9 cellular contexts compared by ENCODE assay signal in the genomic region with DNA sequence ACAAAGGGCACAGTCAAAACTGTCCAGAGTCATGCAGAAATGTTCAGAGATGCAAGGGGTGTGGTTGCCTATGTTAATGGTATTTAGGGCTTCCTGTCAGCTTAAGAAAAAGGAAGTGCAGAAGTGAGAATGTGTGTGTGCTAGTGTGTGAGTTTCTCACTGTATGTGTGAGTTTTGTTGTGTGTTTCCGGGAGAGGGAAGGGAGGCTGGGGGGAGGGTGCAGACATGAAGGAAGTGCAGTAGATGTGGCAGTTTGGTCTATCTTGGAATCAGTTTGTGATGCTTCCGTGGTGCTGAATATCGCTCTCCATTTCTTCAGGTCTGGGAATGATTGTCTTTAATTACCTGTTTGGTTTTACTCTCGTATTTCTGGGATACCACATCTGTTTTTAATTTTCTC. TPM values are rescaled to one million over a fixed set of nuclear protein-coding genes. Genes with fewer than 3 reads are reported as not detected.
DNase-seq lines count a peak whose midpoint lies in the region; ATAC-seq and TF ChIP-seq lines count a peak whose summit lies in the region.
"Had no signal": no experiment of that assay in that cellular context is flagged by ENCODE, and none has a peak within 500 bp of the region (broad histone marks: within the 10 kb centered on the region; RNA-seq: fewer than 3 reads in every experiment).

No MANE protein-coding gene starts in this region.

- no peaks in the 10 kb centered on the region for H3K36me3 Mint-ChIP-seq in CD8-positive, alpha-beta T cell

- WGBS in thymus: 39% methylated on average over 4 of the region's 4 CpGs

- H3K4me3 ChIP-seq in CD8-positive, alpha-beta T cell (ENCODE audit: low read depth, low read length): peak overlapping the region; percentile 3
- no peak overlapping the region for H3K4me3 ChIP-seq in Jurkat, Clone E6-1 (ENCODE audit: low read length)
- no peak overlapping the region for H3K4me3 ChIP-seq in thymus (ENCODE audit: low read length)

- intact Hi-C loops in CD8-positive, alpha-beta T cell (cut with DNase I, micrococcal nuclease): loop anchor here in 1 of 2 experiments (1.0 to 2.0 kb wide), 3 partner anchors 14 to 57 kb away; no protein-coding TSS in a partner anchor

- peaks cover 87% of the 10 kb centered on the region for H3K4me1 Mint-ChIP-seq in CD8-positive, alpha-beta T cell (ENCODE audit: low read depth)

- no peaks in the 10 kb centered on the region for H3K9me3 ChIP-seq in CD8-positive, alpha-beta T cell (ENCODE audit: low read length)
- H3K9me3 ChIP-seq in thymus (ENCODE audit: control insufficient read depth): no peaks in the 10 kb centered on the region

- H3K27ac Mint-ChIP-seq in CD8-positive, alpha-beta T cell: peak overlapping the region; percentile 64

- peak overlapping the region; percentile 8 for H3K27ac ChIP-seq in CD8-positive, alpha-beta T cell (ENCODE audit: low read depth, low read length)
- H3K27ac ChIP-seq in thymus (ENCODE audit: low read depth): peak overlapping the region; percentile 74

- no peaks in the 10 kb centered on the region for H3K9me3 Mint-ChIP-seq in CD8-positive, alpha-beta T cell

- TF ChIP-seq CTCF in CD8-positive, alpha-beta T cell (IDR thresholded peaks at IDR 0.05): no peak

- H3K27me3 ChIP-seq in CD8-positive, alpha-beta T cell (ENCODE audit: insufficient read depth, low read length): no peaks in the 10 kb centered on the region
- no peaks in the 10 kb centered on the region for H3K27me3 ChIP-seq in thymus (ENCODE audit: control insufficient read depth, insufficient read depth)

- no peaks in the 10 kb centered on the region for H3K36me3 ChIP-seq in CD8-positive, alpha-beta T cell (ENCODE audit: insufficient read depth, low read length)
- no peaks in the 10 kb centered on the region for H3K36me3 ChIP-seq in thymus (ENCODE audit: control insufficient read depth, insufficient read depth)

- H3K27me3 Mint-ChIP-seq in CD8-positive, alpha-beta T cell (ENCODE audit: low read depth): no peaks in the 10 kb centered on the region
- H3K27me3 Mint-ChIP-seq: dendritic cell treated with granulocyte-macrophage colony-stimulating factor and Interleukin-4, amounts not matched to agents 40 ng/mL and 50 ng/mL, for 4 days had no signal

- POLR2A ChIA-PET in CD8-positive, alpha-beta T cell (lab: Charles Lee): interaction anchor here (0.8 to 2.1 kb wide), 10 partner anchors 11 to 125 kb away, joined by 3 to 16 read pairs (median 4); no protein-coding TSS in a partner anchor

- peaks cover 87% of the 10 kb centered on the region for H3K4me1 ChIP-seq in CD8-positive, alpha-beta T cell (ENCODE audit: insufficient read depth, low read length)
- no peaks in the 10 kb centered on the region for H3K4me1 ChIP-seq in thymus (ENCODE audit: control insufficient read depth, insufficient read depth, low read length)

- H3K4me3 Mint-ChIP-seq in CD8-positive, alpha-beta T cell: peak overlapping the region; percentile 65
- H3K4me3 Mint-ChIP-seq: dendritic cell treated with granulocyte-macrophage colony-stimulating factor and Interleukin-4, amounts not matched to agents 40 ng/mL and 50 ng/mL, for 4 days had no signal

- peak; percentile 37 to 79 (median 54) for DNase-seq in CD8-positive, alpha-beta T cell
- peak; percentile 88 for DNase-seq in Jurkat, Clone E6-1 (ENCODE audit: low read depth, low spot score)
- peak; percentile 41 to 54 for DNase-seq in activated CD4-positive, alpha-beta T cell treated with anti-CD3 and anti-CD28 coated beads, Interleukin-2, amount 50 U/mL, for 48 hours
- DNase-seq in left lobe of liver (ENCODE audit: low spot score) (no peak), NCI-H524 (lab: John Stamatoyannopoulos, UW) (no peak), epidermal melanocyte (ENCODE audit: insufficient read length, low spot score) (no peak)

- CTCF ChIA-PET in CD8-positive, alpha-beta T cell (lab: Charles Lee): interaction anchor here (1.1 to 1.7 kb wide), 4 partner anchors 10 to 68 kb away, joined by 3 to 7 read pairs (median 4); no protein-coding TSS in a partner anchor

- ATAC-seq in CD8-positive, alpha-beta T cell: peak; percentile 87
- ATAC-seq in GM21447 (IDR thresholded peaks at IDR 0.05; ENCODE audit: unreplicated experiment) (peak; percentile 97), left lobe of liver (peak; percentile 52)

RNA-seq across cellular contexts. Expression of gene ATP6V1G3, which starts 16.5 kb away (rescaled TPM):
- total RNA-seq in CD8-positive, alpha-beta T cell: not detected
- polyA plus RNA-seq in Jurkat, Clone E6-1 (2012; ENCODE audit: insufficient read depth, insufficient read length): not detected
- not detected for total RNA-seq in left lobe of liver
- 0.18 TPM for polyA plus RNA-seq in thymus

Comparison
In these comparisons a context has a peak if more than half of its experiments do, and no peak if none do; other contexts are left out.
1. DNase-seq: peak in CD8-positive, alpha-beta T cell (7 of 7), Jurkat, Clone E6-1 (single experiment) and activated CD4-positive, alpha-beta T cell treated with anti-CD3 and anti-CD28 coated beads, Interleukin-2, amount 50 U/mL, for 48 hours (2 of 2); none in left lobe of liver (single experiment), NCI-H524 (0 of 2) and epidermal melanocyte (single experiment).
2. Peak in every context shown above with its lines, with median percentiles within 50 percentile points of each other: ATAC-seq.